Comparison of ENCODE assay signal across 10 cellular contexts in genomic region chr1:66375125-66375524, GRCh38.
DNase-seq lines count a peak whose midpoint lies in the region; ATAC-seq, FAIRE-seq and TF ChIP-seq lines count a peak whose summit lies in the region.
"Had no signal": no experiment of that assay in that cellular context is flagged by ENCODE, and none has a peak within 500 bp of the region (broad histone marks: within the 10 kb centered on the region; RNA-seq: fewer than 3 reads in every experiment).

No MANE protein-coding gene starts in this region.

- TF ChIP-seq CTCF in GM10266 (IDR thresholded peaks at IDR 0.05; ENCODE audit: control insufficient read depth, insufficient read depth, low read depth, missing control alignments) (peak; percentile 35), HL-60 (IDR thresholded peaks at IDR 0.05; ENCODE audit: insufficient read depth, low read length) (no peak), astrocyte (IDR thresholded peaks at IDR 0.05; ENCODE audit: insufficient read depth, low read depth, low read length) (no peak)

- ATAC-seq in natural killer cell treated with Interleukin-12 subunit alpha and Interleukin-12 subunit beta and Interleukin-15 and Interleukin-18, amount 100 ng/mL, for 72 hours, result no peak
- no peak for ATAC-seq in HG03108 (IDR thresholded peaks at IDR 0.05; ENCODE audit: unreplicated experiment)

- peak overlapping the region; percentile 91 for H3K27ac ChIP-seq in HL-60 (replicated peaks)
- H3K27ac ChIP-seq in astrocyte (ENCODE audit: low read depth, low read length), result no peak overlapping the region

- H3K4me3 Mint-ChIP-seq in astrocyte (ENCODE audit: unreplicated experiment), result no peak overlapping the region
- H3K4me3 Mint-ChIP-seq in natural killer cell treated with Interleukin-12 subunit alpha and Interleukin-12 subunit beta and Interleukin-15 and Interleukin-18, amount 100 ng/mL, for 72 hours, result peak overlapping the region; percentile 81

- no peak overlapping the region for H2AFZ ChIP-seq in astrocyte (ENCODE audit: low read depth, low read length)

- no peak overlapping the region for H3K27ac Mint-ChIP-seq in astrocyte (ENCODE audit: unreplicated experiment)
- H3K27ac Mint-ChIP-seq in natural killer cell treated with Interleukin-12 subunit alpha and Interleukin-12 subunit beta and Interleukin-15 and Interleukin-18, amount 100 ng/mL, for 72 hours, result peak overlapping the region; percentile 88 to 94

- H4K20me1 ChIP-seq in astrocyte (ENCODE audit: insufficient read depth, low read length), result no peaks in the 10 kb centered on the region

- no peaks in the 10 kb centered on the region for H3K9me3 Mint-ChIP-seq in astrocyte (ENCODE audit: unreplicated experiment)
- H3K9me3 Mint-ChIP-seq in natural killer cell treated with Interleukin-12 subunit alpha and Interleukin-12 subunit beta and Interleukin-15 and Interleukin-18, amount 100 ng/mL, for 72 hours, result peaks cover 5% of the 10 kb centered on the region

- H3K27me3 ChIP-seq in HL-60 (ENCODE audit: insufficient read depth, poor library complexity, severe bottlenecking), result no peaks in the 10 kb centered on the region
- no peaks in the 10 kb centered on the region for H3K27me3 ChIP-seq in astrocyte (ENCODE audit: insufficient read depth, low read length)
- H3K27me3 ChIP-seq: thyroid gland had no signal

- DNase-seq in GM10266 (ENCODE audit: extremely low spot score) (no peak), HL-60 (ENCODE audit: low read depth in 1 of 2, low spot score in 1 of 2) (peak in 1 of 2 experiments; percentile 15), astrocyte (ENCODE audit: low read depth) (no peak), KG1 (lab: John Stamatoyannopoulos, UW) (no peak), SIG-M5 treated with dmso at 0.1 percent for 504 hours (lab: John Stamatoyannopoulos, UW; ENCODE audit: unreplicated experiment) (no peak), H4 (ENCODE audit: low spot score) (no peak)
- DNase-seq in natural killer cell treated with Interleukin-12 subunit alpha and Interleukin-12 subunit beta and Interleukin-15 and Interleukin-18, amount 100 ng/mL, for 72 hours (ENCODE audit: low spot score), result no peak
- DNase-seq: activated T-cell treated with anti-CD3 and anti-CD28 coated beads, Interleukin-2, amount 50 U/mL, for 1 hour; thyroid gland had no signal

- peaks cover 28% of the 10 kb centered on the region for H3K4me1 ChIP-seq in astrocyte (ENCODE audit: insufficient read depth, low read length)

- H3K4me1 Mint-ChIP-seq in astrocyte (ENCODE audit: low read depth, unreplicated experiment), result peaks cover 36% of the 10 kb centered on the region
- H3K4me1 Mint-ChIP-seq in natural killer cell treated with Interleukin-12 subunit alpha and Interleukin-12 subunit beta and Interleukin-15 and Interleukin-18, amount 100 ng/mL, for 72 hours (ENCODE audit: low read depth in 2 of 2), result peaks cover 54 to 60% of the 10 kb centered on the region in 2 donors

- peak overlapping the region; percentile 68 for H3K4me2 ChIP-seq in astrocyte (ENCODE audit: low read length)

- peaks cover 11% of the 10 kb centered on the region for H3K36me3 Mint-ChIP-seq in astrocyte (ENCODE audit: low read depth, unreplicated experiment)
- peaks cover 35% of the 10 kb centered on the region for H3K36me3 Mint-ChIP-seq in natural killer cell treated with Interleukin-12 subunit alpha and Interleukin-12 subunit beta and Interleukin-15 and Interleukin-18, amount 100 ng/mL, for 72 hours

- H3K79me2 ChIP-seq in astrocyte (ENCODE audit: insufficient read depth, low read length), result no peaks in the 10 kb centered on the region

- H3K27me3 Mint-ChIP-seq in astrocyte (ENCODE audit: low read depth, unreplicated experiment), result no peaks in the 10 kb centered on the region
- no peaks in the 10 kb centered on the region for H3K27me3 Mint-ChIP-seq in natural killer cell treated with Interleukin-12 subunit alpha and Interleukin-12 subunit beta and Interleukin-15 and Interleukin-18, amount 100 ng/mL, for 72 hours

- no peaks in the 10 kb centered on the region for H3K9me3 ChIP-seq in astrocyte (ENCODE audit: insufficient read depth, low read depth, low read length)
- H3K9me3 ChIP-seq: thyroid gland had no signal

- no peak overlapping the region for H3K4me3 ChIP-seq in HL-60 (replicated peaks; ENCODE audit: insufficient read depth, low read length)
- H3K4me3 ChIP-seq in astrocyte (ENCODE audit: insufficient read depth, low read depth, low read length), result no peak overlapping the region
- H3K4me3 ChIP-seq: thyroid gland had no signal

- no peaks in the 10 kb centered on the region for H3K36me3 ChIP-seq in astrocyte (ENCODE audit: insufficient read depth, low read length)

- H3K9ac ChIP-seq in astrocyte (ENCODE audit: low read length), result no peak overlapping the region

- no peak for FAIRE-seq in astrocyte (lab: Jason Lieb, UNC)
